Comparison of ENCODE assay signal across 8 cellular contexts in genomic region chr2:121076885-121077549, GRCh38.
DNase-seq lines count a peak whose midpoint lies in the region; ATAC-seq and FAIRE-seq lines count a peak whose summit lies in the region.

No MANE protein-coding gene starts in this region.

- intact Hi-C loops in cardiac septum (cut with DNase I) = loop anchor here (10.0 kb wide), 1 partner anchor 732 kb away; the partner anchor contains the start of gene INHBB

- peaks cover 0 to 5% of the 10 kb centered on the region in 2 donors for H3K27me3 ChIP-seq in small intestine (ENCODE audit: control insufficient read depth in 2 of 2, insufficient read depth in 2 of 2, low read length in 2 of 2)

- H3K27ac ChIP-seq in small intestine (ENCODE audit: low read depth in 1 of 2, low read length in 1 of 2) = no peak overlapping the region

- H3K36me3 ChIP-seq in small intestine (ENCODE audit: control insufficient read depth in 2 of 2, insufficient read depth in 2 of 2, low read length in 2 of 2) = no peaks in the 10 kb centered on the region

- peak; percentile 35 to 42 for DNase-seq in NCI-H2081 (lab: John Stamatoyannopoulos, UW)
- DNase-seq in NCI-H2081 treated with DMSO at 0.1 percent for 48 hours (lab: John Stamatoyannopoulos, UW) = no peak
- DNase-seq in RKO (ENCODE audit: low spot score) = peak; percentile 66
- DNase-seq in activated effector memory CD4-positive, alpha-beta T cell treated with Interleukin-2 at 50 U/mL for 16 hours = peak; percentile 34
- DNase-seq in cardiac septum (ENCODE audit: low spot score) = peak; percentile 90
- peak; percentile 61 for DNase-seq in small intestine

- ATAC-seq in HG03457 (IDR thresholded peaks at IDR 0.05; ENCODE audit: unreplicated experiment) = peak; percentile 46
- ATAC-seq in HG03045 (IDR thresholded peaks at IDR 0.05; ENCODE audit: unreplicated experiment) = no peak

- no peak overlapping the region for H3K4me3 ChIP-seq in small intestine (ENCODE audit: low read depth in 1 of 2, low read length in 2 of 2)

- WGBS in small intestine, 3 donors = 25 to 39% (median 30%) methylated on average over 26 of the region's 26 CpGs

- no peak for FAIRE-seq in small intestine (lab: Jason Lieb, UNC)

- no peaks in the 10 kb centered on the region for H3K9me3 ChIP-seq in small intestine (ENCODE audit: control insufficient read depth, low read depth)

- H3K4me1 ChIP-seq in small intestine (ENCODE audit: control insufficient read depth in 2 of 2, insufficient read depth in 1 of 2, low read depth in 1 of 2, low read length in 1 of 2) = no peaks in the 10 kb centered on the region
